Comparison of ENCODE assay signal across 8 cellular contexts in the genomic region with DNA sequence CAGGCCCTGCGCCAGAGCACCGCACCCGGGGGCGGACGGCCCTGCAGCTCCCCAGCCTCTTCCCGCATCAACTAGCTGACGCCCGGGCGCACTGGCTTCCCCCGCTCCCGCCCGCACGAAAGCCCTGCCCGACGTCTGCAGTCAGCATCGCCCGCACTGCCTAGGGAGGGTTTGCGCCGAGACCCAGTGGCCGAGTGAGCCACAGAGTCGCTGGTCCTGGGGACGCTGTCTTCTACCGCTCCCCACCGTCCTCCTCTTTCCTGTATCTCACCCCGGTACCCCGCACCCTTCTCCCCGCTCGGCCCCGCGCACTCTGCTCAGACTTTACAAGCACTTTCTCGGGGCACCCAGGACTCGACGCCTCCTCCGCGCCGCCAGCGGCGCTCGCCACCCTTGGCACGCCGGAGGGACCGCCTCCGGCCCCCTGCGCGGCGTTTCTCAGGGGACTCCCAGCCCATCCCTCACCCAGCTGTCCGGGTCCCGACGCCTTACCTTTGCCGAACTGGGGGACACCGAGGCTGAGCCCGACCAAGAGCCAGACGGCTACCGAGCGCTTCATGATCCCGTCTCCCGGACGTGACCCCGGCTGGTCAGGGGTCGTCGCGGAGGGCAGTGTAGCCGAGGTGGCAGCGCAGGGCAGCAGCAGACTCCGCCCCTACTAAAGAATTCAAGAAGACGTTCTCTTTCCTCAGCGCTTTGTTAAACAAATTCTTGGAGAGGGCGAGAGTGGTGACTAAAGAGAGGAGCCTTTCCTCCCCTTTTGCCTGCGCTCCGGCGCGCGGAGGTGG. TPM values are rescaled to one million over a fixed set of nuclear protein-coding genes. Genes with fewer than 3 reads are reported as not detected.
A peak's percentile ranks its signal among the peaks of the same experiment; 100 is the strongest.
DNase-seq lines count a peak whose midpoint lies in the region; ATAC-seq and TF ChIP-seq lines count a peak whose summit lies in the region.

No MANE protein-coding gene starts in this region.

- peaks cover 8% of the 10 kb centered on the region for H3K4me1 ChIP-seq in RWPE2 (ENCODE audit: insufficient read depth, poor library complexity, severe bottlenecking)

- H3K4me3 ChIP-seq in GM08714 (ENCODE audit: low read length) (peak overlapping the region; percentile 23), RWPE2 (ENCODE audit: severe bottlenecking) (peak overlapping the region; percentile 35), fibroblast of the aortic adventitia (ENCODE audit: low read depth, low read length) (peak overlapping the region; percentile 84)

- H3K27ac ChIP-seq in RWPE2 (ENCODE audit: poor library complexity, severe bottlenecking) = no peak overlapping the region

- H3K9me3 ChIP-seq in RWPE2 (ENCODE audit: severe bottlenecking) = no peaks in the 10 kb centered on the region

- peaks cover 62% of the 10 kb centered on the region for H3K27me3 Mint-ChIP-seq in neural crest cell (ENCODE audit: low read depth)

- DNase-seq in RWPE2 (ENCODE audit: low spot score) (peak; percentile 49), fibroblast of the aortic adventitia (ENCODE audit: low read depth) (peak; percentile 73), neural crest cell (ENCODE audit: low read depth, low spot score) (peak; percentile 35), NCI-H128 (lab: John Stamatoyannopoulos, UW; ENCODE audit: unreplicated experiment) (no peak), GM19240 (ENCODE audit: insufficient read length, low spot score) (no peak), activated gamma-delta T cell (lab: John Stamatoyannopoulos, UW) (no peak)

- H3K9me3 Mint-ChIP-seq in neural crest cell = no peaks in the 10 kb centered on the region

- H3K36me3 ChIP-seq in RWPE2 (ENCODE audit: low read depth) = no peaks in the 10 kb centered on the region

- TF ChIP-seq CTCF in RWPE2 (IDR thresholded peaks at IDR 0.05; ENCODE audit: poor library complexity, severe bottlenecking) (peak; percentile 6), fibroblast of the aortic adventitia (IDR thresholded peaks at IDR 0.05; ENCODE audit: insufficient read depth, low read length) (no peak), neural crest cell (conservative IDR thresholded peaks at IDR 0.05) (no peak)

- ATAC-seq in RWPE2 (ENCODE audit: low read depth) (peak; percentile 48), HG02763 (IDR thresholded peaks at IDR 0.05; ENCODE audit: unreplicated experiment) (no peak)

- H3K4me1 Mint-ChIP-seq in neural crest cell = peaks cover 31% of the 10 kb centered on the region

- H3K36me3 Mint-ChIP-seq in neural crest cell (ENCODE audit: low read depth) = no peaks in the 10 kb centered on the region

- H3K27ac Mint-ChIP-seq in neural crest cell (ENCODE audit: unreplicated experiment) = peak overlapping the region; percentile 91

- H3K27me3 ChIP-seq in RWPE2 (ENCODE audit: insufficient read depth, poor library complexity, severe bottlenecking) = peaks cover 76% of the 10 kb centered on the region

- H3K4me3 Mint-ChIP-seq in neural crest cell = peak overlapping the region; percentile 96

RNA-seq across cellular contexts. Expression of gene EDIL3, which starts 0.7 kb away (rescaled TPM):
- 48.1 and 248 TPM in 2 replicates for total RNA-seq in fibroblast of the aortic adventitia (ENCODE audit: low replicate concordance)
- 0.84 and 1.2 TPM in 2 replicates for total RNA-seq in neural crest cell

Comparison
In these comparisons a context has a peak if more than half of its experiments do, and no peak if none do; other contexts are left out.
1. H3K4me3 ChIP-seq: peak in every context shown above with its lines; median percentile 84 in fibroblast of the aortic adventitia; 35 in RWPE2; 23 in GM08714.
2. DNase-seq: peak in RWPE2 (single experiment), fibroblast of the aortic adventitia (single experiment) and neural crest cell (single experiment); none in NCI-H128 (single experiment), GM19240 (single experiment) and activated gamma-delta T cell (single experiment).
3. RNA of gene EDIL3, which starts 0.7 kb away (total RNA-seq): 48.1 to 248 TPM in fibroblast of the aortic adventitia; 0.84 to 1.2 TPM in neural crest cell; every median in the first group is over 10 times any median in the second.